ENCODE assay signal across 23 cellular contexts in genomic region chr22:46351131-46351735, GRCh38. TPM values are rescaled to one million over a fixed set of nuclear protein-coding genes. Genes with fewer than 3 reads are reported as not detected.
DNase-seq lines count a peak whose midpoint lies in the region; ATAC-seq, FAIRE-seq and TF ChIP-seq lines count a peak whose summit lies in the region.
"Had no signal": no experiment of that assay in that cellular context is flagged by ENCODE, and none has a peak within 500 bp of the region (broad histone marks: within the 10 kb centered on the region; RNA-seq: fewer than 3 reads in every experiment).

No MANE protein-coding gene starts in this region.

- no peak overlapping the region for H3K27ac Mint-ChIP-seq in glutamatergic neuron (ENCODE audit: unreplicated experiment)
- H3K27ac Mint-ChIP-seq: CD8-positive, alpha-beta T cell had no signal

- peaks cover 12% of the 10 kb centered on the region for H3K9me3 Mint-ChIP-seq in glutamatergic neuron (ENCODE audit: unreplicated experiment)
- H3K9me3 Mint-ChIP-seq: CD8-positive, alpha-beta T cell; IgD-negative memory B cell had no signal

- no peak overlapping the region for H3K4me3 ChIP-seq in HepG2 (replicated peaks in 1 of 3; ENCODE audit: insufficient read depth in 1 of 3, low read depth in 2 of 3, low read length in 3 of 3)
- H3K4me3 ChIP-seq in right lobe of liver = no peak overlapping the region
- no peak overlapping the region for H3K4me3 ChIP-seq in aorta (ENCODE audit: low read length in 2 of 2)
- H3K4me3 ChIP-seq: A549, MG63, Peyer's patch had no signal

- H3K79me2 ChIP-seq in HepG2 (ENCODE audit: insufficient read depth, low read length) = no peaks in the 10 kb centered on the region

- CTCF ChIA-PET in HepG2 (lab: Yijun Ruan, JAX; ENCODE audit: low intra/inter-chr PET ratio, low total read pairs) = no interaction called here
- CTCF ChIA-PET in RWPE1 (lab: Yijun Ruan, JAX) = no interaction called here

- ATAC-seq in HepG2 (no peak), right lobe of liver (no peak), aorta (ENCODE audit: low FRiP score) (no peak), GM18870 (IDR thresholded peaks at IDR 0.05; ENCODE audit: unreplicated experiment) (no peak)
- ATAC-seq: A549; CD8-positive, alpha-beta T cell had no signal

- no peaks in the 10 kb centered on the region for H4K20me1 ChIP-seq in HepG2 (ENCODE audit: insufficient read depth, low read length)

- no peak overlapping the region for H2AFZ ChIP-seq in HepG2 (ENCODE audit: low read length)

- H3K9ac ChIP-seq in HepG2 (ENCODE audit: insufficient read depth, low read depth, low read length) = no peak overlapping the region
- H3K9ac ChIP-seq: SK-N-SH had no signal

- H3K4me1 ChIP-seq in HepG2 (ENCODE audit: insufficient read depth, low read length) (no peaks in the 10 kb centered on the region), right lobe of liver (no peaks in the 10 kb centered on the region), aorta (ENCODE audit: control insufficient read depth in 1 of 2, insufficient read depth in 2 of 2, low read length in 2 of 2) (no peaks in the 10 kb centered on the region)
- H3K4me1 ChIP-seq: Peyer's patch had no signal

- TF ChIP-seq EP300 in HepG2 (IDR thresholded peaks at IDR 0.05; ENCODE audit: low read depth in 2 of 2, low read length in 2 of 2) = no peak
- no peak for TF ChIP-seq EP300 in HepG2 (CRISPR knock-in tag; IDR thresholded peaks at IDR 0.05; ENCODE audit: borderline replicate concordance)

- H3K27ac ChIP-seq in HepG2 (ENCODE audit: extremely low read length, insufficient read depth, low read length) (no peak overlapping the region), right lobe of liver (no peak overlapping the region), RWPE1 (peak overlapping the region; percentile 81), aorta (ENCODE audit: low read depth in 1 of 2, low read length in 2 of 2) (no peak overlapping the region)
- H3K27ac ChIP-seq: A549, Peyer's patch had no signal

- H3K36me3 ChIP-seq in HepG2 (replicated peaks in 1 of 2; ENCODE audit: control insufficient read depth in 1 of 2, insufficient read depth in 2 of 2, low read length in 2 of 2) (peaks cover 56 to 94% of the 10 kb centered on the region in 2 experiments), right lobe of liver (peaks cover 0 to 72% (median 33%) of the 10 kb centered on the region in 4 donors), aorta (ENCODE audit: control insufficient read depth in 1 of 2, insufficient read depth in 2 of 2, low read length in 1 of 2) (peaks cover 6 to 12% of the 10 kb centered on the region in 2 donors)

- in situ Hi-C loops in HepG2 (cut with HindIII; ENCODE audit: extremely low pct_ligation_motif_present, low pct_unique_long_range_greater_than_20kb) = no loop called here

- POLR2A ChIA-PET in HepG2 (lab: Yijun Ruan, JAX) = no interaction called here
- POLR2A ChIA-PET in RWPE1 (lab: Yijun Ruan, JAX; ENCODE audit: low non-redundant PET) = no interaction called here

- no peak for FAIRE-seq in HepG2 (lab: Jason Lieb, UNC)
- FAIRE-seq: A549, D721Med had no signal

- no peak for TF ChIP-seq CTCF in HepG2 (CRISPR knock-in tag; IDR thresholded peaks at IDR 0.05)
- TF ChIP-seq CTCF in right lobe of liver (IDR thresholded peaks at IDR 0.05) = no peak
- no peak for TF ChIP-seq CTCF in RWPE1 (conservative IDR thresholded peaks at IDR 0.05; ENCODE audit: low read depth)
- TF ChIP-seq CTCF in glutamatergic neuron (IDR thresholded peaks at IDR 0.05; ENCODE audit: partially characterized antibody, unreplicated experiment) = no peak

- peaks cover 16% of the 10 kb centered on the region for H3K4me1 Mint-ChIP-seq in glutamatergic neuron (ENCODE audit: low read depth, unreplicated experiment)

- WGBS in HepG2 (ENCODE audit: low lambda C conversion rate) = 97% methylated on average over 28 of the region's 28 CpGs
- WGBS in right lobe of liver (ENCODE audit: insufficient coverage, low coverage, low lambda C conversion rate, missing lambda C conversion rate) = 91% methylated on average over 10 of the region's 28 CpGs
- 92% methylated on average over 28 of the region's 28 CpGs for WGBS in aorta, 2 donors

- no peaks in the 10 kb centered on the region for H3K27me3 ChIP-seq in HepG2 (ENCODE audit: control insufficient read depth in 1 of 2, insufficient read depth in 2 of 2, low read length in 2 of 2)
- no peaks in the 10 kb centered on the region for H3K27me3 ChIP-seq in right lobe of liver
- no peaks in the 10 kb centered on the region for H3K27me3 ChIP-seq in aorta (ENCODE audit: control insufficient read depth in 1 of 2, insufficient read depth in 2 of 2, low read length in 1 of 2)
- H3K27me3 ChIP-seq: MG63, Peyer's patch had no signal

- no peak overlapping the region for H3K4me2 ChIP-seq in HepG2 (ENCODE audit: low read depth, low read length)
- H3K4me2 ChIP-seq: A549, SK-N-SH had no signal

- no TSS peak for BruUV-seq in HepG2 (replicated peaks; lab: Mats Ljungman, UMichigan)

- peaks cover 4% of the 10 kb centered on the region for H3K27me3 Mint-ChIP-seq in glutamatergic neuron (ENCODE audit: unreplicated experiment)
- H3K27me3 Mint-ChIP-seq: IgD-negative memory B cell had no signal

- H3K9me3 ChIP-seq in HepG2 (ENCODE audit: low read length) (no peaks in the 10 kb centered on the region), right lobe of liver (no peaks in the 10 kb centered on the region), aorta (ENCODE audit: control insufficient read depth, low read length) (no peaks in the 10 kb centered on the region)
- H3K9me3 ChIP-seq: A549, MG63, Peyer's patch, SK-N-SH had no signal

- no peak for TF ChIP-seq RAD21 in HepG2 (CRISPR knock-in tag; IDR thresholded peaks at IDR 0.05)

- no peaks in the 10 kb centered on the region for H3K36me3 Mint-ChIP-seq in glutamatergic neuron (ENCODE audit: unreplicated experiment)

- DNase-seq in HepG2 (ENCODE audit: low spot score) (no peak), right lobe of liver (no peak), RWPE1 (ENCODE audit: low spot score) (no peak), glutamatergic neuron (no peak), aorta (peak; percentile 24 to 57), midbrain (lab: John Stamatoyannopoulos, UW) (no peak)
- no peak for DNase-seq in activated CD8-positive, alpha-beta memory T cell treated with anti-CD3 and anti-CD28 coated beads, Interleukin-2, amount 50 U/mL, for 4 hours
- DNase-seq: CD8-positive, alpha-beta T cell; DMS79; H7; Karpas-422; MG63; NCI-H1092 treated with DMSO at 0.1 percent for 48 hours; NCI-H2081; NCI-H748 treated with DMSO at 0.1 percent for 48 hours; NK-92 treated with Interleukin-12 subunit alpha and Interleukin-12 subunit beta, amount 100 ng/mL, for 24 hours; Peyer's patch; SHP77; SK-N-SH had no signal

- peak overlapping the region; percentile 36 for H3K4me3 Mint-ChIP-seq in glutamatergic neuron (ENCODE audit: unreplicated experiment)
- H3K4me3 Mint-ChIP-seq: CD8-positive, alpha-beta T cell had no signal

- intact Hi-C loops in HepG2 (cut with micrococcal nuclease; ENCODE audit: unreplicated experiment) = no loop called here
- intact Hi-C loops in right lobe of liver (cut with DNase I) = no loop called here
- intact Hi-C loops in aorta (cut with DNase I) = loop anchor here in 1 of 2 donors (10.0 kb wide), 1 partner anchor 194 kb away; no protein-coding TSS in a partner anchor

- TF ChIP-seq POLR2A in HepG2 (IDR thresholded peaks at IDR 0.05; ENCODE audit: insufficient read depth in 1 of 2, low read depth in 2 of 2, low read length in 2 of 2) (no peak), right lobe of liver (IDR thresholded peaks at IDR 0.05) (no peak)

RNA-seq across cellular contexts. Expression of gene TRMU, which starts 15.7 kb away (rescaled TPM):
- total RNA-seq in HepG2 (2016; rRNA removed; fragmentation: Illumina TruSeq; extraction: Trizol) (47.7 and 50.2 TPM in 2 replicates), right lobe of liver (10 to 100 TPM; 17.2 to 24.2 (median 19.9) TPM), glutamatergic neuron (ENCODE audit: unreplicated experiment) (60.8 TPM), aorta (10 to 100 TPM; 29.8 to 37.8 TPM)
- total RNA-seq in HepG2 (2016; cell fraction: cytosol; rRNA removed; fragmentation: Illumina TruSeq; extraction: Trizol; ENCODE audit: low read depth) = 18.2 and 23.3 TPM in 2 replicates
- 47.8 and 51.9 TPM in 2 replicates for total RNA-seq in HepG2 (2016; cell fraction: insoluble cytoplasmic fraction; rRNA removed; fragmentation: Illumina TruSeq; extraction: Trizol)
- 29.1 and 30.8 TPM in 2 replicates for total RNA-seq in HepG2 (2016; cell fraction: membrane; rRNA removed; fragmentation: Illumina TruSeq; extraction: Trizol)
- 60.2 and 64.2 TPM in 2 replicates for total RNA-seq in HepG2 (2016; cell fraction: nucleus; rRNA removed; fragmentation: Illumina TruSeq; extraction: Trizol)
- polyA plus RNA-seq in HepG2 (2011; rRNA removed) (31.0 and 32.1 TPM in 2 replicates), aorta (10 to 100 TPM; 11.3 to 66.4 TPM)
- 19.1 and 26.5 TPM in 2 replicates for polyA plus RNA-seq in HepG2 (2011; cell fraction: cytosol; rRNA removed)
- 132 and 159 TPM in 2 replicates for polyA plus RNA-seq in HepG2 (2011; cell fraction: nucleus; rRNA removed)
- polyA plus RNA-seq in HepG2 (2012) = 26.7 and 28.6 TPM in 2 replicates
- 8.9 and 10.9 TPM in 2 replicates for polyA plus RNA-seq in HepG2 (2016; cell fraction: cytosol; fragmentation: Illumina TruSeq; extraction: Trizol; ENCODE audit: low read depth)
- 51.8 and 58.5 TPM in 2 replicates for polyA plus RNA-seq in HepG2 (2016; cell fraction: insoluble cytoplasmic fraction; fragmentation: Illumina TruSeq; extraction: Trizol; ENCODE audit: low read depth)
- 20.5 and 21.0 TPM in 2 replicates for polyA plus RNA-seq in HepG2 (2016; cell fraction: membrane; fragmentation: Illumina TruSeq; extraction: Trizol; ENCODE audit: low read depth)
- polyA plus RNA-seq in HepG2 (2016; cell fraction: nucleus; fragmentation: Illumina TruSeq; extraction: Trizol; ENCODE audit: insufficient read depth, low read depth) = 126 and 127 TPM in 2 replicates
- polyA minus RNA-seq in HepG2 (2011; rRNA and poly(A)+ RNA removed; ENCODE audit: low replicate concordance) = 36.9 and 68.5 TPM in 2 replicates
- polyA minus RNA-seq in HepG2 (2011; cell fraction: cytosol; rRNA and poly(A)+ RNA removed) = 9.8 and 12.0 TPM in 2 replicates
- polyA minus RNA-seq in HepG2 (2011; cell fraction: nucleus; rRNA and poly(A)+ RNA removed) = 105 and 171 TPM in 2 replicates

RNA-seq across cellular contexts. Expression of gene GTSE1, which starts 54.6 kb away (rescaled TPM):
- total RNA-seq in HepG2 (2016; rRNA removed; fragmentation: Illumina TruSeq; extraction: Trizol) (13.5 and 15.3 TPM in 2 replicates), right lobe of liver (under 1 TPM; 0.15 to 0.84 (median 0.52) TPM), glutamatergic neuron (ENCODE audit: unreplicated experiment) (7.5 TPM), aorta (1 to 10 TPM in 1 of 2 donors, under 1 TPM in 1; 0.55 to 1.5 TPM)
- total RNA-seq in HepG2 (2016; cell fraction: cytosol; rRNA removed; fragmentation: Illumina TruSeq; extraction: Trizol; ENCODE audit: low read depth) = 9.5 and 10.9 TPM in 2 replicates
- total RNA-seq in HepG2 (2016; cell fraction: insoluble cytoplasmic fraction; rRNA removed; fragmentation: Illumina TruSeq; extraction: Trizol) = 12.5 and 14.4 TPM in 2 replicates
- total RNA-seq in HepG2 (2016; cell fraction: membrane; rRNA removed; fragmentation: Illumina TruSeq; extraction: Trizol) = 16.2 and 16.3 TPM in 2 replicates
- 13.0 and 13.4 TPM in 2 replicates for total RNA-seq in HepG2 (2016; cell fraction: nucleus; rRNA removed; fragmentation: Illumina TruSeq; extraction: Trizol)
- polyA plus RNA-seq in HepG2 (2011; rRNA removed) (7.0 and 10.7 TPM in 2 replicates), aorta (1 to 10 TPM in 1 of 2 donors, under 1 TPM in 1; 0.82 to 1.0 TPM)
- polyA plus RNA-seq in HepG2 (2011; cell fraction: cytosol; rRNA removed) = 4.1 and 6.8 TPM in 2 replicates
- polyA plus RNA-seq in HepG2 (2011; cell fraction: nucleus; rRNA removed) = 14.2 and 21.4 TPM in 2 replicates
- polyA plus RNA-seq in HepG2 (2012) = 4.6 and 8.5 TPM in 2 replicates
- polyA plus RNA-seq in HepG2 (2016; cell fraction: cytosol; fragmentation: Illumina TruSeq; extraction: Trizol; ENCODE audit: low read depth) = 6.3 and 6.9 TPM in 2 replicates
- 17.8 and 23.8 TPM in 2 replicates for polyA plus RNA-seq in HepG2 (2016; cell fraction: insoluble cytoplasmic fraction; fragmentation: Illumina TruSeq; extraction: Trizol; ENCODE audit: low read depth)
- 16.6 and 17.2 TPM in 2 replicates for polyA plus RNA-seq in HepG2 (2016; cell fraction: membrane; fragmentation: Illumina TruSeq; extraction: Trizol; ENCODE audit: low read depth)
- 56.0 and 61.7 TPM in 2 replicates for polyA plus RNA-seq in HepG2 (2016; cell fraction: nucleus; fragmentation: Illumina TruSeq; extraction: Trizol; ENCODE audit: insufficient read depth, low read depth)
- 12.6 and 23.6 TPM in 2 replicates for polyA minus RNA-seq in HepG2 (2011; rRNA and poly(A)+ RNA removed; ENCODE audit: low replicate concordance)
- 6.7 and 8.3 TPM in 2 replicates for polyA minus RNA-seq in HepG2 (2011; cell fraction: cytosol; rRNA and poly(A)+ RNA removed)
- polyA minus RNA-seq in HepG2 (2011; cell fraction: nucleus; rRNA and poly(A)+ RNA removed) = 9.7 and 11.5 TPM in 2 replicates
- polyA plus RNA-seq: IgD-negative memory B cell had no signal

Comparison
In these comparisons a context has a peak if more than half of its experiments do, and no peak if none do; other contexts are left out.
1. DNase-seq: peak in aorta (2 of 2); none in HepG2 (single experiment), right lobe of liver (0 of 3), RWPE1 (single experiment), glutamatergic neuron (single experiment), activated CD8-positive, alpha-beta memory T cell treated with anti-CD3 and anti-CD28 coated beads, Interleukin-2, amount 50 U/mL, for 4 hours (single experiment) and midbrain (single experiment).